ENCODE assay signal across 11 cellular contexts in the genomic region with DNA sequence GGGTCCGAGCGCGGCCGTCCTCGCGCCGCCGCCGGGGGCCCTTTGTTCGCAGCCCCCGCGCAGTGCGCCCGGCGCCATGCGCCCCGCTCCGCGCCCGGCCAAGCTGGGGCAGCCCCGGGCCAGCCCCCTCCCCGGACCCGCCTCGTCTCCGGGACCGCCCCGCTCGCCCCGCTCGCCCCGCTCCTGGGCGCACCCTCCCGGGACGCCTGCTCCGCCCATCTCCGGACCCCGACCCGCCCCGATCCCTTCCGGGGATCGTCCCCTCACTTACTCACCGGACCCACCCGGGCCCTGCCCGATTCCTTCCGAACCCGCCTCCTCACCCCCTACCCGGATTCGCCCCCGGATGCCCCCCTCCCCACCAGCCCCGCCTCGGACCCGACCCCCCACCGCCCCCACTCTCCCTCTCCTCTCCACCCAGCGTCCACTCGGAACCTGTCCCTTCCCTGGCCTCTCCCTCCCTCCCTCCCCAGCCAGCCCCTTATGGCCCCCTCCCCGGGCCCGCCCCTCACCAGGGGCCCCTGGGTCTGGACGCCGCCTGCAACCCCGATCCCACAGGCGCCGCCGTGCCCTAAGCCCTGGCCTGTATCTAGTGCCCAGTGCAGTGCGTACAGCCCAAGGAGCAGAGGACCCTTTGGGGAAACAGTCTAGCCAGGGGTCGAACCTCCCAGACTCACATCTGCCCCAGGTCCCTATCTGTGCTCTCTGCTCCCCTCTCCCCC. TPM values are rescaled to one million over a fixed set of nuclear protein-coding genes. Genes with fewer than 3 reads are reported as not detected.
DNase-seq lines count a peak whose midpoint lies in the region; ATAC-seq, FAIRE-seq and TF ChIP-seq lines count a peak whose summit lies in the region.
"Had no signal": no experiment of that assay in that cellular context is flagged by ENCODE, and none has a peak within 500 bp of the region (broad histone marks: within the 10 kb centered on the region; RNA-seq: fewer than 3 reads in every experiment).

A gene (minus strand): TSS at position 105 of the 722 bp plus-strand sequence. CDS start 168 bp downstream, outside the sequence.

- FAIRE-seq in small intestine (lab: Jason Lieb, UNC), result no peak

- TF ChIP-seq CTCF in WERI-Rb-1 (IDR thresholded peaks at IDR 0.05; ENCODE audit: low read depth, low read length) (no peak), progenitor cell of endocrine pancreas (IDR thresholded peaks at IDR 0.05; ENCODE audit: unreplicated experiment) (no peak)

- no peak within 1 kb of the TSS for H3K27ac ChIP-seq in CD4-positive, alpha-beta memory T cell (ENCODE audit: low read depth, low read length)
- H3K27ac ChIP-seq in WERI-Rb-1 (no peak within 1 kb of the TSS), right cardiac atrium (ENCODE audit: low read length) (no peak within 1 kb of the TSS), small intestine (ENCODE audit: low read depth in 1 of 2, low read length in 1 of 2) (no peak within 1 kb of the TSS)

- peak within 1 kb of the TSS in 2 of 7 donors; percentile 4 to 36 for H3K27ac Mint-ChIP-seq in CD4-positive, alpha-beta memory T cell
- H3K27ac Mint-ChIP-seq in progenitor cell of endocrine pancreas, result peak within 1 kb of the TSS; percentile 0
- H3K27ac Mint-ChIP-seq: activated CD8-positive, alpha-beta T cell treated with anti-CD3 and anti-CD28 coated beads, Interleukin-2, amount 10 ng/mL, durations not matched to agents 7 days and 5 days had no signal

- H3K4me1 ChIP-seq in CD4-positive, alpha-beta memory T cell (ENCODE audit: insufficient read depth, low read length), result peaks cover 9% of the 10 kb centered on the region
- H3K4me1 ChIP-seq in right cardiac atrium (ENCODE audit: control insufficient read depth, insufficient read depth, low read length) (no peaks in the 10 kb centered on the region), small intestine (ENCODE audit: control insufficient read depth in 2 of 2, insufficient read depth in 1 of 2, low read depth in 1 of 2, low read length in 1 of 2) (no peaks in the 10 kb centered on the region)

- no peak within 1 kb of the TSS for H3K4me3 ChIP-seq in CD4-positive, alpha-beta memory T cell (ENCODE audit: low read length in 2 of 2)
- H3K4me3 ChIP-seq in WERI-Rb-1 (ENCODE audit: low read depth, low read length) (peak within 1 kb of the TSS; percentile 38), right cardiac atrium (ENCODE audit: low read length) (peak within 1 kb of the TSS; percentile 14), small intestine (ENCODE audit: low read depth in 1 of 2, low read length in 2 of 2) (no peak within 1 kb of the TSS)

- H3K27me3 Mint-ChIP-seq in CD4-positive, alpha-beta memory T cell, result peaks cover 22 to 31% of the 10 kb centered on the region in 2 donors
- peaks cover 16% of the 10 kb centered on the region for H3K27me3 Mint-ChIP-seq in progenitor cell of endocrine pancreas

- peaks cover 0 to 28% (median 21%) of the 10 kb centered on the region in 8 donors for H3K9me3 Mint-ChIP-seq in CD4-positive, alpha-beta memory T cell
- peaks cover 8% of the 10 kb centered on the region for H3K9me3 Mint-ChIP-seq in progenitor cell of endocrine pancreas (ENCODE audit: low read depth)

- DNase-seq in CD4-positive, alpha-beta memory T cell, result no peak
- DNase-seq in WERI-Rb-1 (no peak), right cardiac atrium (peak in 1 of 3 donors; percentile 69), progenitor cell of endocrine pancreas (ENCODE audit: low spot score, unreplicated experiment) (peak; percentile 38), SHP77 (lab: John Stamatoyannopoulos, UW) (no peak), small intestine (no peak), NOMO-1 treated with DMSO at 0.1 percent for 48 hours (lab: John Stamatoyannopoulos, UW; ENCODE audit: unreplicated experiment) (no peak)
- DNase-seq in stimulated activated CD4-positive, alpha-beta T cell treated with anti-CD3 and anti-CD28 coated beads, Interleukin-4, amount 100 ng/mL, for 4 hours, result no peak
- DNase-seq: activated CD8-positive, alpha-beta T cell treated with anti-CD3 and anti-CD28 coated beads, Interleukin-2, amount 10 ng/mL, durations not matched to agents 7 days and 5 days; Karpas-422; stimulated activated CD4-positive, alpha-beta T cell treated with anti-CD3 and anti-CD28 coated beads, Interleukin-4, amount 100 ng/mL, for 1 hour had no signal

- H3K36me3 Mint-ChIP-seq in CD4-positive, alpha-beta memory T cell, result peaks cover 9 to 10% of the 10 kb centered on the region in 2 donors
- H3K36me3 Mint-ChIP-seq in progenitor cell of endocrine pancreas (ENCODE audit: insufficient read depth), result peaks cover 15% of the 10 kb centered on the region

- intact Hi-C loops in CD4-positive, alpha-beta memory T cell (cut with micrococcal nuclease), result no loop called here
- intact Hi-C loops in right cardiac atrium (cut with DNase I), result no loop called here

- no peaks in the 10 kb centered on the region for H3K27me3 ChIP-seq in CD4-positive, alpha-beta memory T cell (ENCODE audit: insufficient read depth, low read length)
- no peaks in the 10 kb centered on the region for H3K27me3 ChIP-seq in WERI-Rb-1 (ENCODE audit: insufficient read depth, low read depth, severe bottlenecking)
- H3K27me3 ChIP-seq in right cardiac atrium (ENCODE audit: control insufficient read depth, insufficient read depth), result no peaks in the 10 kb centered on the region
- H3K27me3 ChIP-seq in small intestine (ENCODE audit: control insufficient read depth in 2 of 2, insufficient read depth in 2 of 2, low read length in 2 of 2), result peaks cover 5 to 26% of the 10 kb centered on the region in 2 donors

- H3K36me3 ChIP-seq in CD4-positive, alpha-beta memory T cell (ENCODE audit: insufficient read depth, low read length), result no peaks in the 10 kb centered on the region
- H3K36me3 ChIP-seq in WERI-Rb-1 (no peaks in the 10 kb centered on the region), small intestine (ENCODE audit: control insufficient read depth in 2 of 2, insufficient read depth in 2 of 2, low read length in 2 of 2) (no peaks in the 10 kb centered on the region)

- WGBS in right cardiac atrium, result 10% methylated on average over 63 of the region's 65 CpGs
- 6 to 18% (median 13%) methylated on average over 28 to 65 of the region's 65 CpGs for WGBS in small intestine, 3 donors

- peak within 1 kb of the TSS; percentile 65 to 79 (median 75) for H3K4me3 Mint-ChIP-seq in CD4-positive, alpha-beta memory T cell
- peak within 1 kb of the TSS; percentile 81 for H3K4me3 Mint-ChIP-seq in progenitor cell of endocrine pancreas (ENCODE audit: low read depth)
- H3K4me3 Mint-ChIP-seq: activated CD8-positive, alpha-beta T cell treated with anti-CD3 and anti-CD28 coated beads, Interleukin-2, amount 10 ng/mL, durations not matched to agents 7 days and 5 days had no signal

- POLR2A ChIA-PET in CD4-positive, alpha-beta memory T cell (lab: Charles Lee; ENCODE audit: partially characterized antibody), result no interaction called here

- CTCF ChIA-PET in CD4-positive, alpha-beta memory T cell (lab: Charles Lee; ENCODE audit: partially characterized antibody), result no interaction called here

- peak; percentile 46 to 74 for ATAC-seq in right cardiac atrium
- ATAC-seq: activated CD8-positive, alpha-beta T cell treated with anti-CD3 and anti-CD28 coated beads, Interleukin-2, amount 10 ng/mL, durations not matched to agents 7 days and 5 days had no signal

- peaks cover 5 to 9% (median 8%) of the 10 kb centered on the region in 4 donors for H3K4me1 Mint-ChIP-seq in CD4-positive, alpha-beta memory T cell
- H3K4me1 Mint-ChIP-seq in progenitor cell of endocrine pancreas (ENCODE audit: low read depth), result peaks cover 5% of the 10 kb centered on the region

- peaks cover 0 to 6% of the 10 kb centered on the region in 2 donors for H3K9me3 ChIP-seq in CD4-positive, alpha-beta memory T cell (ENCODE audit: control insufficient read depth in 1 of 2, low read length in 2 of 2)
- H3K9me3 ChIP-seq in WERI-Rb-1 (ENCODE audit: severe bottlenecking) (peaks cover 14% of the 10 kb centered on the region), right cardiac atrium (ENCODE audit: control insufficient read depth, low read length) (no peaks in the 10 kb centered on the region), small intestine (ENCODE audit: control insufficient read depth, low read depth) (no peaks in the 10 kb centered on the region)

RNA-seq across cellular contexts. Expression of the gene that starts here (rescaled TPM):
- 1 to 10 TPM; 2.0 to 3.0 TPM for total RNA-seq in CD4-positive, alpha-beta memory T cell
- polyA plus RNA-seq in CD4-positive, alpha-beta memory T cell, result under 1 TPM; 0.88 to 0.96 TPM
- total RNA-seq in right cardiac atrium (10 to 100 TPM in 1 of 4 donors, 1 to 10 TPM in 3; 2.4 to 11.8 (median 8.0) TPM), progenitor cell of endocrine pancreas (58.6 and 63.4 TPM in 2 replicates)
- polyA plus RNA-seq in right cardiac atrium (19.7 TPM), small intestine (1 to 10 TPM in 2 of 3 donors, under 1 TPM in 1; 0.45 to 7.1 (median 1.1) TPM)

Comparison
In these comparisons a context has a peak if more than half of its experiments do, and no peak if none do; other contexts are left out.
1. H3K4me3 ChIP-seq: peak in WERI-Rb-1 (single experiment) and right cardiac atrium (single experiment); none in CD4-positive, alpha-beta memory T cell (0 of 2) and small intestine (0 of 2).